In the genomic region with DNA sequence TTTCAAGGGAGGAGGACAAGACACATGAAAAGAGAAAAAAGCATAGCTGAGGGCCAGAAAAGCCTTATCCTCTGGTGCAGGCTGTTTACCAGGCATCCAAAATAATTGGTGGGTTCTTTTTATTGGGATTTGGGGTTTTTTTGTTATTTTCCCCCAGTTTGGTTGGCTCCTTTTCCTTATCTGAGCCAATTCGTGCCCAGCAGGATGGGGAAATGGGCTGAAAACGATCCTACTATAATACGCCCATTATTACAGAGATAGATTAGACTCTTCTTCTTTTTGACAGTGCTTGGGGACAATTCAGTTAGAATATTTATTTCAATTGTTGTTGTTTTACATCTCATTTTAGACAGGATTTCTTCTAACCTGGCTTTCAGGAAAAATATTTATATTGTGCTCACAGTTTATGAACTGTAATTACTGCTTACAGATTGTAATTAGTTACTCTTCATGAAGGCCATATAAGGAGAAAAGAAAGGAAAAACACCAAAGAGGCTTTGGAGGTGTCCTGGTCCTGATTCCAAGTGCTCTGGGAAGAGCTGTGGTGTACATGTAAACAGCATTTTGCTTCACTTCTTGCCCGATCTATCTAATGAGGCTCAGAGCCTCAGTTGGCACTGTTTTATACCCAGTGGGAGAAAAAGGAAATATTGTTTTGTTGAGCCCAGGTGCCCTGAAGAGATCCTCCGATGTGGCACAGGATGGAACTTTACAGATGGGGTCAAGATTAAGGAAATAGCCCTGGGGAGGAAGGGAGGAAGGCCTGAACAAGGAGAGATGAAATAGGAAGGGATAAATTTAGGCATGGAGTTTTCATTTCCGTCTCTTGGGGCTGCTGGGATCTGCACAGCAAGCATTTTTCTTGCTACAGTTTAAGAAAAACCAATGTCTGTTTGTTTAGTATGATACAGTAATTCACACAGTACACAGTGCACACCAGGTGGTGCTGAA, we compare ENCODE assay signal across 8 cellular contexts. TPM values are rescaled to one million over a fixed set of nuclear protein-coding genes. Genes with fewer than 3 reads are reported as not detected.
DNase-seq lines count a peak whose midpoint lies in the region; ATAC-seq and TF ChIP-seq lines count a peak whose summit lies in the region.

No MANE protein-coding gene starts in this region.

- TF ChIP-seq POLR2A in spleen (IDR thresholded peaks at IDR 0.05) = no peak

- H3K27ac ChIP-seq in spleen = peak overlapping the region; percentile 83 to 97 (median 95)

- TF ChIP-seq CTCF in astrocyte of the spinal cord (IDR thresholded peaks at IDR 0.05; ENCODE audit: low read depth, low read length) = no peak
- peak in 1 of 11 experiments; percentile 13 for TF ChIP-seq CTCF in spleen (IDR thresholded peaks at IDR 0.05 in 8 of 11, conservative IDR thresholded peaks at IDR 0.05 in 3 of 11)

- in situ Hi-C loops in astrocyte of the spinal cord (cut with HindIII; ENCODE audit: low sequenced_read_pairs) = no loop called here

- peaks cover 0 to 24% (median 4%) of the 10 kb centered on the region in 6 donors for H3K36me3 ChIP-seq in spleen

- H3K27me3 ChIP-seq in spleen (replicated peaks in 1 of 7) = no peaks in the 10 kb centered on the region

- peaks cover 36 to 64% (median 57%) of the 10 kb centered on the region in 6 donors for H3K4me1 ChIP-seq in spleen

- no peak for ATAC-seq in HG03432 (IDR thresholded peaks at IDR 0.05; ENCODE audit: unreplicated experiment)

- DNase-seq in NCI-H2227 treated with DMSO at 0.1 percent for 48 hours (lab: John Stamatoyannopoulos, UW) (peak; percentile 42), NCI-H2227 (lab: John Stamatoyannopoulos, UW; ENCODE audit: unreplicated experiment) (no peak), NCI-H146 treated with DMSO at 0.1 percent for 48 hours (lab: John Stamatoyannopoulos, UW; ENCODE audit: unreplicated experiment) (peak; percentile 62), astrocyte of the spinal cord (ENCODE audit: low read depth, low spot score) (peak; percentile 44), inferior parietal cortex (ENCODE audit: extremely low spot score) (peak; percentile 65), spleen (no peak), occipital lobe (lab: John Stamatoyannopoulos, UW) (no peak)

- peak overlapping the region; percentile 73 for H3K4me3 ChIP-seq in astrocyte of the spinal cord (ENCODE audit: low read depth, low read length)
- H3K4me3 ChIP-seq in spleen = peak overlapping the region; percentile 71 to 92 (median 74)

- H3K9me3 ChIP-seq in spleen = no peaks in the 10 kb centered on the region

- 2 to 4% (median 3%) methylated on average over 6 of the region's 6 CpGs for WGBS in spleen, 5 donors

- intact Hi-C loops in spleen (cut with DNase I; ENCODE audit: low total_unique reads) = no loop called here

RNA-seq across cellular contexts. Expression of a gene that starts 0.6 kb away (rescaled TPM):
- 10 to 100 TPM; 33.5 to 54.6 (median 47.1) TPM for total RNA-seq in spleen
- 10 to 100 TPM in 1 of 3 donors, 1 to 10 TPM in 2; 6.8 to 16.5 (median 7.2) TPM for polyA plus RNA-seq in spleen
- total RNA-seq in occipital lobe = 31.4 TPM

RNA-seq across cellular contexts. Expression of a gene that starts 11.1 kb away (rescaled TPM):
- total RNA-seq in spleen = 100 to 1,000 TPM; 121 to 223 (median 153) TPM
- 100 to 1,000 TPM in 2 of 3 donors, 10 to 100 TPM in 1; 91.2 to 141 (median 103) TPM for polyA plus RNA-seq in spleen
- 141 TPM for total RNA-seq in occipital lobe

RNA-seq across cellular contexts. Expression of a gene that starts 59.0 kb away (rescaled TPM):
- not detected for total RNA-seq in spleen
- not detected for polyA plus RNA-seq in spleen
- not detected for total RNA-seq in occipital lobe

Comparison
In these comparisons a context has a peak if more than half of its experiments do, and no peak if none do; other contexts are left out.
1. DNase-seq: peak in NCI-H2227 treated with DMSO at 0.1 percent for 48 hours (single experiment), NCI-H146 treated with DMSO at 0.1 percent for 48 hours (single experiment), astrocyte of the spinal cord (single experiment) and inferior parietal cortex (single experiment); none in NCI-H2227 (single experiment), spleen (single experiment) and occipital lobe (single experiment).